In the genomic region with DNA sequence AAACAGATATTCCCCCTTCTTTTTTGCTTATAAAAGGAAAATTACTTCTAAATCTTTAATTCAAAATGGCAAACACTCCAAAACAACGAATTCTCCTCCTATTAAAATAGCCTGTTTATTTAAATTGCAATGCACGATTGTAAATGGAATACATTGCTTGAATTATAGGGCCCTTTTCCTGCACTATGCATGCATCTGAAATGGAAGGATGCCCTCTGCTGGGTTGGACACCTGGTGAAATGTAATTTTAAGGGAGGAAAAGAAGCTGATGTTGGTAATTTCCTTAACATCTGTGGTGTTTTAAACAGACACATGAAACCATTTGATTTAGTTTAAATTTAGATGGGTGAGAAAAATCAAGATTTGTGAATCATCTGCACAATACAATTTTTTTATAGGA, we compare ENCODE assay signal across 13 cellular contexts.
DNase-seq lines count a peak whose midpoint lies in the region; ATAC-seq and TF ChIP-seq lines count a peak whose summit lies in the region.
"Had no signal": no experiment of that assay in that cellular context is flagged by ENCODE, and none has a peak within 500 bp of the region (broad histone marks: within the 10 kb centered on the region; RNA-seq: fewer than 3 reads in every experiment).

No MANE protein-coding gene starts in this region.

- H3K4me1 ChIP-seq in OCI-LY3 (ENCODE audit: low read length) (no peaks in the 10 kb centered on the region), hepatocyte (ENCODE audit: insufficient read depth) (no peaks in the 10 kb centered on the region)
- H3K4me1 ChIP-seq: parathyroid adenoma had no signal

- H3K27ac ChIP-seq in OCI-LY3 (ENCODE audit: low read length) (no peak overlapping the region), hepatocyte (no peak overlapping the region)
- H3K27ac ChIP-seq: epithelial cell of prostate, parathyroid adenoma had no signal

- no peaks in the 10 kb centered on the region for H3K27me3 ChIP-seq in OCI-LY3 (ENCODE audit: low read depth, low read length)
- no peaks in the 10 kb centered on the region for H3K27me3 ChIP-seq in hepatocyte

- no peaks in the 10 kb centered on the region for H3K36me3 Mint-ChIP-seq in activated naive CD4-positive, alpha-beta T cell treated with anti-CD3 and anti-CD28 coated beads for 36 hours (ENCODE audit: low read depth)
- H3K36me3 Mint-ChIP-seq in activated naive CD4-positive, alpha-beta T cell treated with anti-CD3 and anti-CD28 coated beads, Interleukin-2, amount 10 ng/mL, durations not matched to agents 7 days and 5 days, result no peaks in the 10 kb centered on the region

- H3K27ac Mint-ChIP-seq in activated naive CD4-positive, alpha-beta T cell treated with anti-CD3 and anti-CD28 coated beads for 36 hours, result no peak overlapping the region
- no peak overlapping the region for H3K27ac Mint-ChIP-seq in activated naive CD4-positive, alpha-beta T cell treated with anti-CD3 and anti-CD28 coated beads, Interleukin-2, amount 10 ng/mL, durations not matched to agents 7 days and 5 days

- no peaks in the 10 kb centered on the region for H3K9me2 ChIP-seq in hepatocyte (replicated peaks; ENCODE audit: insufficient read depth)

- H3K9me3 ChIP-seq in OCI-LY3 (ENCODE audit: insufficient read depth, low read length) (no peaks in the 10 kb centered on the region), hepatocyte (ENCODE audit: low read depth) (no peaks in the 10 kb centered on the region)

- H3K4me1 Mint-ChIP-seq in activated naive CD4-positive, alpha-beta T cell treated with anti-CD3 and anti-CD28 coated beads for 36 hours (ENCODE audit: low read depth), result no peaks in the 10 kb centered on the region
- H3K4me1 Mint-ChIP-seq in activated naive CD4-positive, alpha-beta T cell treated with anti-CD3 and anti-CD28 coated beads, Interleukin-2, amount 10 ng/mL, durations not matched to agents 7 days and 5 days, result no peaks in the 10 kb centered on the region

- peaks cover 4% of the 10 kb centered on the region for H3K27me3 Mint-ChIP-seq in activated naive CD4-positive, alpha-beta T cell treated with anti-CD3 and anti-CD28 coated beads for 36 hours (ENCODE audit: low read depth)
- H3K27me3 Mint-ChIP-seq in activated naive CD4-positive, alpha-beta T cell treated with anti-CD3 and anti-CD28 coated beads, Interleukin-2, amount 10 ng/mL, durations not matched to agents 7 days and 5 days, result no peaks in the 10 kb centered on the region

- H3K36me3 ChIP-seq in OCI-LY3 (replicated peaks; ENCODE audit: low read depth, low read length) (no peaks in the 10 kb centered on the region), hepatocyte (replicated peaks; ENCODE audit: insufficient read depth, low read depth) (no peaks in the 10 kb centered on the region)

- TF ChIP-seq CTCF in OCI-LY3 (IDR thresholded peaks at IDR 0.05; ENCODE audit: low read depth, low read length), result peak; percentile 54
- peak; percentile 24 for TF ChIP-seq CTCF in hepatocyte (IDR thresholded peaks at IDR 0.05; ENCODE audit: poor library complexity)

- H4K20me1 ChIP-seq in OCI-LY3 (ENCODE audit: insufficient read depth, low read length), result no peaks in the 10 kb centered on the region
- H4K20me1 ChIP-seq in hepatocyte (ENCODE audit: insufficient read depth, poor library complexity, severe bottlenecking), result no peaks in the 10 kb centered on the region

- H2AFZ ChIP-seq in OCI-LY3 (ENCODE audit: low read depth, low read length) (no peak overlapping the region), hepatocyte (no peak overlapping the region)
- H2AFZ ChIP-seq: parathyroid adenoma had no signal

- ATAC-seq in GM18861 (IDR thresholded peaks at IDR 0.05; ENCODE audit: unreplicated experiment) (no peak), HG02884 (IDR thresholded peaks at IDR 0.05; ENCODE audit: unreplicated experiment) (no peak)

- no peak overlapping the region for H3K4me2 ChIP-seq in OCI-LY3 (ENCODE audit: low read length)
- no peak overlapping the region for H3K4me2 ChIP-seq in hepatocyte

- 39% methylated on average over 2 of the region's 2 CpGs for WGBS in hepatocyte (ENCODE audit: low lambda C conversion rate, missing lambda C conversion rate)

- H3K79me2 ChIP-seq in OCI-LY3 (ENCODE audit: low read length) (no peaks in the 10 kb centered on the region), hepatocyte (no peaks in the 10 kb centered on the region)
- H3K79me2 ChIP-seq: parathyroid adenoma had no signal

- CTCF ChIA-PET in activated naive CD4-positive, alpha-beta T cell treated with anti-CD3 and anti-CD28 coated beads for 36 hours (lab: Charles Lee), result no interaction called here
- CTCF ChIA-PET in activated naive CD4-positive, alpha-beta T cell treated with anti-CD3 and anti-CD28 coated beads, Interleukin-2, amount 10 ng/mL, durations not matched to agents 7 days and 5 days (lab: Charles Lee), result no interaction called here

- peak; percentile 4 for DNase-seq in activated naive CD4-positive, alpha-beta T cell treated with anti-CD3 and anti-CD28 coated beads for 36 hours
- no peak for DNase-seq in activated naive CD4-positive, alpha-beta T cell treated with anti-CD3 and anti-CD28 coated beads, Interleukin-2, amount 10 ng/mL, durations not matched to agents 7 days and 5 days
- DNase-seq in hepatocyte (ENCODE audit: low spot score), result no peak
- DNase-seq in amniotic stem cell (lab: John Stamatoyannopoulos, UW), result no peak
- DNase-seq in NCI-H2227 (lab: John Stamatoyannopoulos, UW; ENCODE audit: unreplicated experiment), result no peak
- DNase-seq: activated gamma-delta T cell treated with Interleukin-2 at 50 U/mL for 16 hours, hippocampal formation, NCI-H146 had no signal

- no peaks in the 10 kb centered on the region for H3K9me3 Mint-ChIP-seq in activated naive CD4-positive, alpha-beta T cell treated with anti-CD3 and anti-CD28 coated beads for 36 hours
- H3K9me3 Mint-ChIP-seq in activated naive CD4-positive, alpha-beta T cell treated with anti-CD3 and anti-CD28 coated beads, Interleukin-2, amount 10 ng/mL, durations not matched to agents 7 days and 5 days, result no peaks in the 10 kb centered on the region

- H3K4me3 ChIP-seq in OCI-LY3 (ENCODE audit: low read length), result no peak overlapping the region
- H3K4me3 ChIP-seq in hepatocyte, result no peak overlapping the region

- intact Hi-C loops in activated naive CD4-positive, alpha-beta T cell treated with anti-CD3 and anti-CD28 coated beads for 36 hours (cut with micrococcal nuclease), result loop anchor here (1.0 kb wide), 1 partner anchor 397 kb away; no protein-coding TSS in a partner anchor

- no peak overlapping the region for H3K4me3 Mint-ChIP-seq in activated naive CD4-positive, alpha-beta T cell treated with anti-CD3 and anti-CD28 coated beads for 36 hours
- no peak overlapping the region for H3K4me3 Mint-ChIP-seq in activated naive CD4-positive, alpha-beta T cell treated with anti-CD3 and anti-CD28 coated beads, Interleukin-2, amount 10 ng/mL, durations not matched to agents 7 days and 5 days

- H3K9ac ChIP-seq in OCI-LY3 (ENCODE audit: low read length), result no peak overlapping the region
- H3K9ac ChIP-seq: parathyroid adenoma had no signal
